ENCODE assay signal across 18 cellular contexts in the genomic region with DNA sequence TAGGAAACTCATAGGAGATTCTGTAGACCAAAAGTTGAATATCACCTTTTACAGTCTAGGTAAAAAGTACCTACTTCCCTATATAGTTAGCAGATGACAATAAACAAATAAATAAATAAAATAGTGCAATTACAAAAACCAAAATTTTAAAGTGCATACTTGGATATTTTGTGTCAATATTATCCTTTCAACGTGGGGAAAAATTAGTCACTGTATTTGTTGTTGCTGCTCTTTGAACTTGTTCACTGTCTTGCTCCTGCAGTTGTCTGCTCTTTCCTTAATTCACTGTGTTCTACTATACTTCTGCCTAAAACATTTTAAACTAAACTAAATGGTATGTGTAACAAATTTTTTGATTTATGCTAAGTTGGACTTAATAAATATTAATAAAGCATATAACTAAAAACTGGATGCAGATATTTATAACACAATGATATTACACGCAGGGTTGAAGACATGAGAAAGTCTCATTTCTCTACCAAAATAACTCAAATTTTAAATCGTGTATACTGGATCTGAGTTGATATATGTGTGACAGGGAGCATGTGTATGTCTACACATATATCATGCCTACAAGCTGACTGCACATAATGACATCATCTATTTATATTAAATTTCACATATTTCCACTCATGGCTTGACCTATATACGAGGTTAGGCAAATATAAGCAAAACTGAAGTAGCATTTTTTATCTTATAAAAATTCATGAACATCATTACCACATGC.
"Had no signal": no experiment of that assay in that cellular context is flagged by ENCODE, and none has a peak within 500 bp of the region (broad histone marks: within the 10 kb centered on the region; RNA-seq: fewer than 3 reads in every experiment).

No MANE protein-coding gene starts in this region.

- H3K27me3 Mint-ChIP-seq: activated B cell treated with CpG ODN at 0.5 μM for 24 hours; activated CD4-positive, alpha-beta memory T cell treated with anti-CD3 and anti-CD28 coated beads for 36 hours; activated naive CD8-positive, alpha-beta T cell; progenitor cell of endocrine pancreas had no signal

- H3K4me3 Mint-ChIP-seq: activated B cell treated with CpG ODN at 0.5 μM for 24 hours; activated CD4-positive, alpha-beta memory T cell treated with anti-CD3 and anti-CD28 coated beads for 36 hours; activated naive CD8-positive, alpha-beta T cell; natural killer cell; stimulated activated effector memory CD8-positive, alpha-beta T cell treated with anti-CD3 and anti-CD28 coated beads, Interleukin-12 subunit alpha, Interleukin-12 subunit beta, amount 100 ng/mL, for 72 hours had no signal

- H3K27ac ChIP-seq: cardiac muscle cell, hepatocyte, lower lobe of right lung, right atrium auricular region, stomach, upper lobe of left lung had no signal

- H3K27me3 ChIP-seq: cardiac muscle cell, hepatocyte, right atrium auricular region, stomach, testis, upper lobe of left lung had no signal

- H3K27ac Mint-ChIP-seq: activated B cell treated with CpG ODN at 0.5 μM for 24 hours; activated CD4-positive, alpha-beta memory T cell treated with anti-CD3 and anti-CD28 coated beads for 36 hours; activated naive CD8-positive, alpha-beta T cell; natural killer cell; progenitor cell of endocrine pancreas; stimulated activated effector memory CD8-positive, alpha-beta T cell treated with anti-CD3 and anti-CD28 coated beads, Interleukin-12 subunit alpha, Interleukin-12 subunit beta, amount 100 ng/mL, for 72 hours had no signal

- H3K4me2 ChIP-seq: hepatocyte had no signal

- H3K4me1 ChIP-seq: lower lobe of right lung, right atrium auricular region, stomach, testis, upper lobe of left lung had no signal

- H3K9me3 ChIP-seq: lower lobe of right lung, right atrium auricular region, stomach, testis, upper lobe of left lung had no signal

- H3K4me1 Mint-ChIP-seq: activated B cell treated with CpG ODN at 0.5 μM for 24 hours; natural killer cell; stimulated activated effector memory CD8-positive, alpha-beta T cell treated with anti-CD3 and anti-CD28 coated beads, Interleukin-12 subunit alpha, Interleukin-12 subunit beta, amount 100 ng/mL, for 72 hours had no signal

- H2AFZ ChIP-seq: hepatocyte had no signal

- H3K36me3 Mint-ChIP-seq: activated CD4-positive, alpha-beta memory T cell treated with anti-CD3 and anti-CD28 coated beads for 36 hours; activated naive CD8-positive, alpha-beta T cell; natural killer cell; stimulated activated effector memory CD8-positive, alpha-beta T cell treated with anti-CD3 and anti-CD28 coated beads, Interleukin-12 subunit alpha, Interleukin-12 subunit beta, amount 100 ng/mL, for 72 hours had no signal

- H3K36me3 ChIP-seq: cardiac muscle cell, lower lobe of right lung, right atrium auricular region, stomach, upper lobe of left lung had no signal

- DNase-seq: activated B cell treated with CpG ODN at 0.5 μM for 24 hours; activated CD4-positive, alpha-beta memory T cell treated with anti-CD3 and anti-CD28 coated beads for 36 hours; activated CD4-positive, alpha-beta T cell treated with anti-CD3 and anti-CD28 coated beads for 4 hours; activated T-cell treated with anti-CD3 and anti-CD28 coated beads for 4 hours; left colon; lower lobe of right lung; natural killer cell; stimulated activated CD4-positive, alpha-beta T cell treated with anti-CD3 and anti-CD28 coated beads, Interleukin-15, amount 100 ng/mL, for 24 hours; stimulated activated CD4-positive, alpha-beta T cell treated with anti-CD3 and anti-CD28 coated beads, Interleukin-4, amount 100 ng/mL, for 1 hour; stomach; testis; upper lobe of left lung had no signal

- H3K4me3 ChIP-seq: cardiac muscle cell, hepatocyte, lower lobe of right lung, right atrium auricular region, stomach, testis, upper lobe of left lung had no signal

- ATAC-seq: left colon; lower lobe of right lung; natural killer cell; stimulated activated effector memory CD8-positive, alpha-beta T cell treated with anti-CD3 and anti-CD28 coated beads, Interleukin-12 subunit alpha, Interleukin-12 subunit beta, amount 100 ng/mL, for 72 hours had no signal
